Comparison of ENCODE assay signal across 16 cellular contexts in genomic region chr12:104708891-104709290, GRCh38.
DNase-seq lines count a peak whose midpoint lies in the region; ATAC-seq lines count a peak whose summit lies in the region.
"Had no signal": no experiment of that assay in that cellular context is flagged by ENCODE, and none has a peak within 500 bp of the region (broad histone marks: within the 10 kb centered on the region; RNA-seq: fewer than 3 reads in every experiment).

No MANE protein-coding gene starts in this region.

- H3K4me1 Mint-ChIP-seq in activated naive CD8-positive, alpha-beta T cell (ENCODE audit: low read depth), result peaks cover 26% of the 10 kb centered on the region
- peaks cover 22% of the 10 kb centered on the region for H3K4me1 Mint-ChIP-seq in activated naive CD8-positive, alpha-beta T cell treated with anti-CD3 and anti-CD28 coated beads for 36 hours
- peaks cover 37 to 51% of the 10 kb centered on the region in 2 donors for H3K4me1 Mint-ChIP-seq in effector memory CD8-positive, alpha-beta T cell (ENCODE audit: low read depth in 2 of 2)
- peaks cover 25 to 67% of the 10 kb centered on the region in 2 donors for H3K4me1 Mint-ChIP-seq in stimulated activated naive B cell treated with anti-CD40 and anti-IgM and Interleukin-4, amounts not matched to agents 10 μg/mL and 1 μg/mL and 100 μg/mL, for 72 hours

- intact Hi-C loops in cardiac septum (cut with DNase I), result no loop called here

- H3K4me3 Mint-ChIP-seq in activated naive CD8-positive, alpha-beta T cell, result no peak overlapping the region
- no peak overlapping the region for H3K4me3 Mint-ChIP-seq in activated naive CD8-positive, alpha-beta T cell treated with anti-CD3 and anti-CD28 coated beads for 36 hours
- H3K4me3 Mint-ChIP-seq in effector memory CD8-positive, alpha-beta T cell, result no peak overlapping the region
- no peak overlapping the region for H3K4me3 Mint-ChIP-seq in stimulated activated naive B cell treated with anti-CD40 and anti-IgM and Interleukin-4, amounts not matched to agents 10 μg/mL and 1 μg/mL and 100 μg/mL, for 72 hours
- H3K4me3 Mint-ChIP-seq: IgD-negative memory B cell had no signal

- peak overlapping the region; percentile 28 for H3K27ac Mint-ChIP-seq in activated naive CD8-positive, alpha-beta T cell
- no peak overlapping the region for H3K27ac Mint-ChIP-seq in activated naive CD8-positive, alpha-beta T cell treated with anti-CD3 and anti-CD28 coated beads for 36 hours
- peak overlapping the region; percentile 62 to 78 for H3K27ac Mint-ChIP-seq in effector memory CD8-positive, alpha-beta T cell
- peak overlapping the region; percentile 59 for H3K27ac Mint-ChIP-seq in stimulated activated naive B cell treated with anti-CD40 and anti-IgM and Interleukin-4, amounts not matched to agents 10 μg/mL and 1 μg/mL and 100 μg/mL, for 72 hours
- H3K27ac Mint-ChIP-seq: IgD-negative memory B cell had no signal

- no peaks in the 10 kb centered on the region for H3K27me3 ChIP-seq in HAP-1 (ENCODE audit: low read depth)

- ATAC-seq in effector memory CD8-positive, alpha-beta T cell (replicated peaks), result no peak
- no peak for ATAC-seq in stimulated activated naive B cell treated with anti-CD40 and anti-IgM and Interleukin-4, amounts not matched to agents 10 μg/mL and 1 μg/mL and 100 μg/mL, for 72 hours (replicated peaks)
- ATAC-seq in HG02642 (IDR thresholded peaks at IDR 0.05; ENCODE audit: poor library complexity, unreplicated experiment), result no peak
- ATAC-seq: A549 had no signal

- no peaks in the 10 kb centered on the region for H3K4me1 ChIP-seq in HAP-1

- in situ Hi-C loops in HAP-1 (cut with MboI; ENCODE audit: low sequenced_read_pairs), result no loop called here

- no peaks in the 10 kb centered on the region for H3K36me3 ChIP-seq in HAP-1 (replicated peaks)

- H3K9me3 ChIP-seq in HAP-1, result no peaks in the 10 kb centered on the region
- H3K9me3 ChIP-seq: A549 had no signal

- H3K4me3 ChIP-seq in HAP-1, result no peak overlapping the region
- H3K4me3 ChIP-seq: A549 had no signal

- peaks cover 2% of the 10 kb centered on the region for H3K36me3 Mint-ChIP-seq in activated naive CD8-positive, alpha-beta T cell
- no peaks in the 10 kb centered on the region for H3K36me3 Mint-ChIP-seq in activated naive CD8-positive, alpha-beta T cell treated with anti-CD3 and anti-CD28 coated beads for 36 hours
- peaks cover 9% of the 10 kb centered on the region for H3K36me3 Mint-ChIP-seq in effector memory CD8-positive, alpha-beta T cell (ENCODE audit: insufficient read depth)
- peaks cover 31 to 53% of the 10 kb centered on the region in 2 donors for H3K36me3 Mint-ChIP-seq in stimulated activated naive B cell treated with anti-CD40 and anti-IgM and Interleukin-4, amounts not matched to agents 10 μg/mL and 1 μg/mL and 100 μg/mL, for 72 hours

- H3K27me3 Mint-ChIP-seq in activated naive CD8-positive, alpha-beta T cell, result no peaks in the 10 kb centered on the region
- H3K27me3 Mint-ChIP-seq in activated naive CD8-positive, alpha-beta T cell treated with anti-CD3 and anti-CD28 coated beads for 36 hours, result no peaks in the 10 kb centered on the region
- no peaks in the 10 kb centered on the region for H3K27me3 Mint-ChIP-seq in effector memory CD8-positive, alpha-beta T cell
- H3K27me3 Mint-ChIP-seq in stimulated activated naive B cell treated with anti-CD40 and anti-IgM and Interleukin-4, amounts not matched to agents 10 μg/mL and 1 μg/mL and 100 μg/mL, for 72 hours, result no peaks in the 10 kb centered on the region
- H3K27me3 Mint-ChIP-seq: IgD-negative memory B cell had no signal

- H3K9me3 Mint-ChIP-seq in activated naive CD8-positive, alpha-beta T cell (ENCODE audit: low read depth), result no peaks in the 10 kb centered on the region
- no peaks in the 10 kb centered on the region for H3K9me3 Mint-ChIP-seq in activated naive CD8-positive, alpha-beta T cell treated with anti-CD3 and anti-CD28 coated beads for 36 hours
- no peaks in the 10 kb centered on the region for H3K9me3 Mint-ChIP-seq in effector memory CD8-positive, alpha-beta T cell
- no peaks in the 10 kb centered on the region for H3K9me3 Mint-ChIP-seq in stimulated activated naive B cell treated with anti-CD40 and anti-IgM and Interleukin-4, amounts not matched to agents 10 μg/mL and 1 μg/mL and 100 μg/mL, for 72 hours
- H3K9me3 Mint-ChIP-seq: IgD-negative memory B cell had no signal

- DNase-seq in activated naive CD8-positive, alpha-beta T cell treated with anti-CD3 and anti-CD28 coated beads for 36 hours, result no peak
- peak; percentile 14 to 34 for DNase-seq in HAP-1 (ENCODE audit: low spot score in 2 of 2)
- no peak for DNase-seq in effector memory CD8-positive, alpha-beta T cell
- no peak for DNase-seq in stimulated activated naive B cell treated with anti-CD40 and anti-IgM and Interleukin-4, amounts not matched to agents 10 μg/mL and 1 μg/mL and 100 μg/mL, for 72 hours
- DNase-seq in cardiac septum (ENCODE audit: low spot score), result no peak
- no peak for DNase-seq in HuH-7.5 (ENCODE audit: low spot score)
- DNase-seq: EL, NCI-H1417, NCI-H2029, NCI-H2171 treated with DMSO at 0.1 percent for 48 hours, NCI-H510A, SIG-M5 had no signal

Comparison
In these comparisons a context has a peak if more than half of its experiments do, and no peak if none do; other contexts are left out.
1. DNase-seq: peak in HAP-1 (2 of 2); none in activated naive CD8-positive, alpha-beta T cell treated with anti-CD3 and anti-CD28 coated beads for 36 hours (single experiment), effector memory CD8-positive, alpha-beta T cell (0 of 3), stimulated activated naive B cell treated with anti-CD40 and anti-IgM and Interleukin-4, amounts not matched to agents 10 μg/mL and 1 μg/mL and 100 μg/mL, for 72 hours (single experiment), cardiac septum (single experiment) and HuH-7.5 (single experiment).